Comparison of ENCODE assay signal across 8 cellular contexts in genomic region chr19:927044-927706, GRCh38. TPM values are rescaled to one million over a fixed set of nuclear protein-coding genes. Genes with fewer than 3 reads are reported as not detected.
DNase-seq lines count a peak whose midpoint lies in the region; ATAC-seq and TF ChIP-seq lines count a peak whose summit lies in the region.

No MANE protein-coding gene starts in this region.

- no peak for TF ChIP-seq CTCF in gastroesophageal sphincter (IDR thresholded peaks at IDR 0.05)

- peak overlapping the region; percentile 64 to 89 (median 84) for H3K27ac ChIP-seq in gastroesophageal sphincter
- peak overlapping the region; percentile 68 for H3K27ac ChIP-seq in rectal smooth muscle tissue (ENCODE audit: low read depth, low read length)

- peaks cover 0 to 15% of the 10 kb centered on the region in 2 donors for H3K36me3 ChIP-seq in gastroesophageal sphincter
- H3K36me3 ChIP-seq in rectal smooth muscle tissue (ENCODE audit: control insufficient read depth, insufficient read depth, low read length): no peaks in the 10 kb centered on the region

- WGBS in gastroesophageal sphincter (ENCODE audit: low coverage in 1 of 2), 2 donors: 0% methylated on average over 10 of the region's 28 CpGs; no CpG with 5 or more reads in 1 of the 2 donors

- DNase-seq in NOMO-1 (lab: John Stamatoyannopoulos, UW; ENCODE audit: unreplicated experiment in 2 of 2) (peak; percentile 34 to 96), NOMO-1 treated with DMSO at 0.1 percent for 48 hours (lab: John Stamatoyannopoulos, UW; ENCODE audit: unreplicated experiment) (no peak), T-helper 17 cell (no peak), NCI-H2196 treated with DMSO at 0.1 percent for 48 hours (lab: John Stamatoyannopoulos, UW; ENCODE audit: unreplicated experiment) (no peak), NCI-H2029 treated with DMSO at 0.1 percent for 48 hours (lab: John Stamatoyannopoulos, UW) (no peak), amniotic stem cell (lab: John Stamatoyannopoulos, UW) (no peak)

- H3K9ac ChIP-seq in rectal smooth muscle tissue (ENCODE audit: low read length): no peak overlapping the region

- H3K4me1 ChIP-seq in gastroesophageal sphincter (peaks cover 0 to 50% (median 11%) of the 10 kb centered on the region in 3 donors), rectal smooth muscle tissue (ENCODE audit: control insufficient read depth, insufficient read depth, low read length) (no peaks in the 10 kb centered on the region)

- H3K4me3 Mint-ChIP-seq in T-helper 17 cell: peak overlapping the region; percentile 84

- no peak for TF ChIP-seq POLR2A in gastroesophageal sphincter (IDR thresholded peaks at IDR 0.05)

- H3K9me3 ChIP-seq in T-helper 17 cell (ENCODE audit: control insufficient read depth, low read length, poor library complexity, severe bottlenecking) (no peaks in the 10 kb centered on the region), gastroesophageal sphincter (no peaks in the 10 kb centered on the region)

- peak overlapping the region; percentile 79 to 93 for H3K4me3 ChIP-seq in gastroesophageal sphincter
- peak overlapping the region; percentile 87 for H3K4me3 ChIP-seq in rectal smooth muscle tissue (ENCODE audit: low read length)

- no peaks in the 10 kb centered on the region for H3K27me3 Mint-ChIP-seq in T-helper 17 cell

- ATAC-seq in T-helper 17 cell (no peak), gastroesophageal sphincter (peak; percentile 41)

- H3K27me3 ChIP-seq in gastroesophageal sphincter (no peaks in the 10 kb centered on the region), rectal smooth muscle tissue (ENCODE audit: control insufficient read depth, insufficient read depth, low read length) (no peaks in the 10 kb centered on the region)

- H3K27ac Mint-ChIP-seq in T-helper 17 cell: peak overlapping the region; percentile 24

- no peak for TF ChIP-seq EP300 in gastroesophageal sphincter (IDR thresholded peaks at IDR 0.05)

- peaks cover 6% of the 10 kb centered on the region for H3K4me1 Mint-ChIP-seq in T-helper 17 cell

- H3K36me3 Mint-ChIP-seq in T-helper 17 cell (ENCODE audit: low read depth): no peaks in the 10 kb centered on the region

RNA-seq across cellular contexts. Expression of gene ARID3A, which starts 1.3 kb away (rescaled TPM):
- total RNA-seq in T-helper 17 cell (10 to 100 TPM in 1 of 2 donors, 1 to 10 TPM in 1; 8.1 to 11.8 TPM), gastroesophageal sphincter (1 to 10 TPM; 3.6 to 6.2 (median 4.9) TPM)

RNA-seq across cellular contexts. Expression of gene KISS1R, which starts 10.0 kb away (rescaled TPM):
- under 1 TPM; 0.94 to 0.99 TPM for total RNA-seq in T-helper 17 cell
- total RNA-seq in gastroesophageal sphincter: not detected

RNA-seq across cellular contexts. Expression of gene R3HDM4, which starts 14.2 kb away (rescaled TPM):
- total RNA-seq in T-helper 17 cell (100 to 1,000 TPM; 233 to 243 TPM), gastroesophageal sphincter (10 to 100 TPM; 23.7 to 44.9 (median 32.9) TPM)

RNA-seq across cellular contexts. Expression of gene RNU6-9, which starts 33.9 kb away (rescaled TPM):
- total RNA-seq in T-helper 17 cell (not detected), gastroesophageal sphincter (not detected)

RNA-seq across cellular contexts. Expression of gene MED16, which starts 34.2 kb away (rescaled TPM):
- total RNA-seq in T-helper 17 cell (10 to 100 TPM; 59.6 to 71.3 TPM), gastroesophageal sphincter (10 to 100 TPM; 20.2 to 40.3 (median 28.1) TPM)

Comparison
In these comparisons a context has a peak if more than half of its experiments do, and no peak if none do; other contexts are left out.
1. DNase-seq: peak in NOMO-1 (2 of 2); none in NOMO-1 treated with DMSO at 0.1 percent for 48 hours (single experiment), T-helper 17 cell (0 of 3), NCI-H2196 treated with DMSO at 0.1 percent for 48 hours (single experiment), NCI-H2029 treated with DMSO at 0.1 percent for 48 hours (single experiment) and amniotic stem cell (single experiment).
2. RNA of gene R3HDM4, which starts 14.2 kb away (total RNA-seq): 233 to 243 TPM in T-helper 17 cell; 23.7 to 44.9 TPM in gastroesophageal sphincter; every median in the first group is over 4 times any median in the second.